Comparison of ENCODE assay signal across 8 cellular contexts in the genomic region with DNA sequence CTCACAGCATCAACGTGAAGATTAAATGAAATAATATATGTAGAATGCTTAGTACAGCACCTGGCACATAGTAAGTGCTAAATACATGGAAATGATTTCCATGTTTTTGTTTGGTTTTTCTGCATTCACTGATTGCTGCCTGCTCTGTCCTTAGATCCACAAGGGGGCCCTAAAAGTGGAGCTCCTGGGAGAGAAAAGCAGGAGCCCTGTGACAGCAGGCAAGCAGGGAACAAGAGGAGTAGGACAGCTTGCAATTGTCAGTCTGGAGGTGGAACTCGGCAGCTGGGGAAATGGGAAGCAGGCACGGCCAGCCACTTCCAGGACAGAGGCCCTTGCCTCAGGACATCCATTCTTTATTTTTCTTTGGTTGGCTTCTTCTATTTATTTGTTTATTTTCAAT.
DNase-seq lines count a peak whose midpoint lies in the region; ATAC-seq and TF ChIP-seq lines count a peak whose summit lies in the region.

No MANE protein-coding gene starts in this region.

- in situ Hi-C loops in astrocyte of the spinal cord (cut with HindIII; ENCODE audit: low sequenced_read_pairs) = no loop called here
- in situ Hi-C loops in GM13977 (cut with MboI; ENCODE audit: low pct_unique_long_range_greater_than_20kb, low sequenced_read_pairs, unreplicated experiment) = no loop called here

- no peak overlapping the region for H3K4me3 ChIP-seq in astrocyte of the spinal cord (ENCODE audit: low read depth, low read length)

- ATAC-seq in HG03565 (IDR thresholded peaks at IDR 0.05; ENCODE audit: unreplicated experiment) = no peak

- TF ChIP-seq CTCF in astrocyte of the spinal cord (IDR thresholded peaks at IDR 0.05; ENCODE audit: low read depth, low read length) (peak; percentile 58), GM13977 (IDR thresholded peaks at IDR 0.05; ENCODE audit: extremely low read depth, insufficient read depth, missing control alignments) (no peak)

- peak; percentile 5 for DNase-seq in A172 (ENCODE audit: low spot score)
- DNase-seq in HEK293T (ENCODE audit: extremely low spot score) = peak; percentile 26
- peak; percentile 33 for DNase-seq in astrocyte of the spinal cord (ENCODE audit: low read depth, low spot score)
- DNase-seq in iPS DF 19.7 (ENCODE audit: low read depth, low spot score) = peak; percentile 38
- DNase-seq in OCI-M2 (lab: John Stamatoyannopoulos, UW; ENCODE audit: unreplicated experiment) = no peak
- no peak for DNase-seq in GM13977 (ENCODE audit: low spot score)
- DNase-seq in amniotic stem cell (lab: John Stamatoyannopoulos, UW) = no peak

- CTCF ChIA-PET in HEK293T (lab: Yijun Ruan, JAX) = interaction anchor here (0.5 kb wide), 1 partner anchor 332 kb away, joined by 3 read pairs; no protein-coding TSS in a partner anchor

- POLR2A ChIA-PET in HEK293T (lab: Yijun Ruan, JAX) = interaction anchor here (0.6 kb wide), 1 partner anchor 602 kb away, joined by 3 read pairs; no protein-coding TSS in a partner anchor

TF ChIP-seq in HEK293T, 16 proteins besides CTCF, POLR2A, EP300 and RAD21:
- TF ChIP-seq FOXA1 (IDR thresholded peaks at IDR 0.05) = no peak
- TF ChIP-seq ZNF384 (IDR thresholded peaks at IDR 0.05) = no peak
TF ChIP-seq in HEK293T: peak in this region for 0.

Comparison
In these comparisons a context has a peak if more than half of its experiments do, and no peak if none do; other contexts are left out.
1. DNase-seq: peak in A172 (single experiment), HEK293T (single experiment), astrocyte of the spinal cord (single experiment) and iPS DF 19.7 (single experiment); none in OCI-M2 (single experiment), GM13977 (single experiment) and amniotic stem cell (single experiment).